ENCODE assay signal across 22 cellular contexts in genomic region chr14:74650927-74651686, GRCh38.
"Had no signal": no experiment of that assay in that cellular context is flagged by ENCODE, and none has a peak within 500 bp of the region (broad histone marks: within the 10 kb centered on the region; RNA-seq: fewer than 3 reads in every experiment).

No MANE protein-coding gene starts in this region.

- H3K27me3 Mint-ChIP-seq: stimulated activated naive CD8-positive, alpha-beta T cell treated with anti-CD3 and anti-CD28 coated beads, Interleukin-15, Interleukin-2, amounts not matched to agents 100 ng/mL and 50 ng/mL, for 24 hours had no signal

- H3K27me3 ChIP-seq: body of pancreas, neural progenitor cell, right atrium auricular region, suprapubic skin, transverse colon, uterus had no signal

- H3K4me1 ChIP-seq: prostate gland had no signal

- H3K4me3 ChIP-seq: body of pancreas, lower lobe of right lung, neural progenitor cell, prostate gland, right atrium auricular region, suprapubic skin, transverse colon, uterus had no signal

- H3K4me3 Mint-ChIP-seq: activated naive CD4-positive, alpha-beta T cell treated with anti-CD3 and anti-CD28 coated beads for 36 hours; activated T-cell treated with anti-CD3 and anti-CD28 coated beads, Interleukin-2, amount 50 U/mL, for 4 hours; neural progenitor cell; stimulated activated naive CD8-positive, alpha-beta T cell treated with anti-CD3 and anti-CD28 coated beads, Interleukin-15, Interleukin-2, amounts not matched to agents 100 ng/mL and 50 ng/mL, for 24 hours had no signal

- H3K27ac ChIP-seq: body of pancreas, epithelial cell of prostate, lower lobe of right lung, neural progenitor cell, prostate gland, right atrium auricular region, suprapubic skin, transverse colon, uterus had no signal

- H3K9me3 Mint-ChIP-seq: activated naive CD4-positive, alpha-beta T cell treated with anti-CD3 and anti-CD28 coated beads for 36 hours; activated T-cell treated with anti-CD3 and anti-CD28 coated beads, Interleukin-2, amount 50 U/mL, for 4 hours; neural progenitor cell; stimulated activated naive CD8-positive, alpha-beta T cell treated with anti-CD3 and anti-CD28 coated beads, Interleukin-15, Interleukin-2, amounts not matched to agents 100 ng/mL and 50 ng/mL, for 24 hours had no signal

- H3K27ac Mint-ChIP-seq: activated naive CD4-positive, alpha-beta T cell treated with anti-CD3 and anti-CD28 coated beads for 36 hours; neural progenitor cell; stimulated activated naive CD8-positive, alpha-beta T cell treated with anti-CD3 and anti-CD28 coated beads, Interleukin-15, Interleukin-2, amounts not matched to agents 100 ng/mL and 50 ng/mL, for 24 hours had no signal

- H3K9me3 ChIP-seq: body of pancreas, lower lobe of right lung, prostate gland, right atrium auricular region, suprapubic skin, transverse colon, uterus had no signal

- H3K36me3 ChIP-seq: lower lobe of right lung, neural progenitor cell, prostate gland, right atrium auricular region, suprapubic skin, transverse colon, uterus had no signal

- H3K36me3 Mint-ChIP-seq: neural progenitor cell had no signal

- DNase-seq: activated CD4-positive, alpha-beta T cell treated with anti-CD3 and anti-CD28 coated beads, Interleukin-2, amount 50 U/mL, for 1 hour; activated CD8-positive, alpha-beta memory T cell treated with anti-CD3 and anti-CD28 coated beads, Interleukin-2, amount 50 U/mL, for 4 hours; activated naive CD4-positive, alpha-beta T cell treated with anti-CD3 and anti-CD28 coated beads for 36 hours; activated T-cell treated with anti-CD3 and anti-CD28 coated beads, Interleukin-2, amount 50 U/mL, for 4 hours; amniotic stem cell; body of pancreas; dermis blood vessel endothelial cell; effector memory CD4-positive, alpha-beta T cell; foreskin fibroblast; hippocampal formation; lower lobe of right lung; stimulated activated CD4-positive, alpha-beta T cell treated with anti-CD3 and anti-CD28 coated beads, Interleukin-2, amount 100 ng/mL, for 24 hours; T-helper 1 cell; transverse colon; uterus had no signal

- ATAC-seq: activated CD4-positive, CD25-positive, alpha-beta regulatory T cell treated with anti-CD3 and anti-CD28 coated beads, Interleukin-2, amount 50 U/mL, for 24 hours; activated T-cell treated with anti-CD3 and anti-CD28 coated beads, Interleukin-2, amount 50 U/mL, for 4 hours; body of pancreas; lower lobe of right lung had no signal
